1 cellular context compared by ENCODE assay signal in genomic region chr17:74203439-74204240, GRCh38.
TF ChIP-seq lines count a peak whose summit lies in the region.

RPL38 (plus strand) TSS chr17:74203678; CDS start chr17:74203956, 278 bp downstream.

TF ChIP-seq in WTC11, 78 proteins besides CTCF, POLR2A, EP300 and RAD21 (continued from another document and continues in another):
- TF ChIP-seq AFF4 (CRISPR knock-in tag; IDR thresholded peaks at IDR 0.05; ENCODE audit: borderline replicate concordance) (no peak), STAT6 (CRISPR knock-in tag; conservative IDR thresholded peaks at IDR 0.05; ENCODE audit: low read depth) (no peak), CBFB (CRISPR knock-in tag; IDR thresholded peaks at IDR 0.05; ENCODE audit: low read depth) (no peak), ATF6 (CRISPR knock-in tag; IDR thresholded peaks at IDR 0.05) (no peak), E2F4 (CRISPR knock-in tag; IDR thresholded peaks at IDR 0.05; ENCODE audit: borderline replicate concordance, low read depth) (no peak), SMAD3 (CRISPR knock-in tag; IDR thresholded peaks at IDR 0.05; ENCODE audit: borderline replicate concordance) (peak; percentile 17), ATF1 (CRISPR knock-in tag; IDR thresholded peaks at IDR 0.05) (no peak), GTF2I (CRISPR knock-in tag; conservative IDR thresholded peaks at IDR 0.05) (no peak), GRHL2 (CRISPR knock-in tag; IDR thresholded peaks at IDR 0.05; ENCODE audit: insufficient replicate concordance, severe bottlenecking) (no peak), ZNF317 (CRISPR knock-in tag; IDR thresholded peaks at IDR 0.05; ENCODE audit: borderline replicate concordance, low read depth) (no peak), ZNF263 (CRISPR knock-in tag; IDR thresholded peaks at IDR 0.05; ENCODE audit: low read depth) (peak; percentile 83), ATF3 (CRISPR knock-in tag; conservative IDR thresholded peaks at IDR 0.05) (no peak), FOXJ3 (CRISPR knock-in tag; IDR thresholded peaks at IDR 0.05; ENCODE audit: borderline replicate concordance) (no peak), ZBTB43 (CRISPR knock-in tag; IDR thresholded peaks at IDR 0.05) (no peak), MXD4 (CRISPR knock-in tag; IDR thresholded peaks at IDR 0.05; ENCODE audit: borderline replicate concordance) (no peak), CREB1 (CRISPR knock-in tag; IDR thresholded peaks at IDR 0.05) (no peak), NR2C2 (CRISPR knock-in tag; IDR thresholded peaks at IDR 0.05) (no peak), USF1 (CRISPR knock-in tag; IDR thresholded peaks at IDR 0.05) (no peak; the same call in 1 of the 2 replicates), E2F5 (CRISPR knock-in tag; IDR thresholded peaks at IDR 0.05) (no peak), CREM (CRISPR knock-in tag; IDR thresholded peaks at IDR 0.05) (peak; percentile 56; the same call in 1 of the 2 replicates), IRF2 (CRISPR knock-in tag; IDR thresholded peaks at IDR 0.05; ENCODE audit: borderline replicate concordance, low read depth) (no peak), TEAD1 (CRISPR knock-in tag; IDR thresholded peaks at IDR 0.05) (no peak), ZNF121 (CRISPR knock-in tag; IDR thresholded peaks at IDR 0.05) (no peak), E2F1 (CRISPR knock-in tag; IDR thresholded peaks at IDR 0.05) (0 out of 2 replicates have a peak, but pooled peaks have one; percentile 28), CDX4 (CRISPR knock-in tag; IDR thresholded peaks at IDR 0.05; ENCODE audit: borderline replicate concordance) (no peak), ERG (CRISPR knock-in tag; IDR thresholded peaks at IDR 0.05) (peak; percentile 64; the same call in 1 of the 2 replicates), PREB (CRISPR knock-in tag; IDR thresholded peaks at IDR 0.05; ENCODE audit: borderline replicate concordance) (peak; percentile 28; the same call in 1 of the 2 replicates), ESRRA (CRISPR knock-in tag; IDR thresholded peaks at IDR 0.05; ENCODE audit: borderline replicate concordance) (no peak), RORB (CRISPR knock-in tag; IDR thresholded peaks at IDR 0.05) (no peak), ZNF512 (CRISPR knock-in tag; IDR thresholded peaks at IDR 0.05; ENCODE audit: borderline replicate concordance) (no peak), SP1 (CRISPR knock-in tag; conservative IDR thresholded peaks at IDR 0.05) (peak; percentile 90), ZNF423 (CRISPR knock-in tag; IDR thresholded peaks at IDR 0.05) (no peak), NR3C1 (CRISPR knock-in tag; conservative IDR thresholded peaks at IDR 0.05; ENCODE audit: low read depth) (no peak), NFYB (CRISPR knock-in tag; conservative IDR thresholded peaks at IDR 0.05; ENCODE audit: low read depth) (no peak), ELF4 (CRISPR knock-in tag; IDR thresholded peaks at IDR 0.05; ENCODE audit: low read depth) (no peak), NFE2L1 (CRISPR knock-in tag; IDR thresholded peaks at IDR 0.05) (no peak; the same call in 1 of the 2 replicates), MAX (CRISPR knock-in tag; IDR thresholded peaks at IDR 0.05) (peak; percentile 63)
